Comparison of ENCODE assay signal across 18 cellular contexts in the genomic region with DNA sequence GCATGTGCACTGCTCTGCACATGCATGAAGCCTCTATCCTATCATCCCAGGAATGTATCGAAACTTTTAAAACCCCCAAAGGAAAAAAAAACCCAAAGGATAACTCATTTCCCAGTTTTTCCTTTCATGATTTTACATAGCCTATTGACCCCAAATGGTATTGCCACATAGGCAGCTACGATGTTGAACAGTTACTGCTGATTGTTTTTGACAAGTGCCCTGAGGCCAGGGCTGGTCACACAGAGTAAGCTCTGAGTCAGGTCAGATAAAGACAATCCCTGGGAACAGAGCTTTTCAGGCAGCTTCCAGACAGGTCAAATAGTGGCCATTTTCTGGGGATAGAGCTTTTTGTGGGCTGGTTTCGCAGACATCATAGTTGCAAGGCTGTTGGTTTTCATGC. TPM values are rescaled to one million over a fixed set of nuclear protein-coding genes. Genes with fewer than 3 reads are reported as not detected.
"Had no signal": no experiment of that assay in that cellular context is flagged by ENCODE, and none has a peak within 500 bp of the region (broad histone marks: within the 10 kb centered on the region; RNA-seq: fewer than 3 reads in every experiment).

No MANE protein-coding gene starts in this region.

- H3K4me3 Mint-ChIP-seq: activated naive CD8-positive, alpha-beta T cell treated with anti-CD3 and anti-CD28 coated beads for 36 hours; mesothelial cell of epicardium; neural crest cell; stimulated activated naive CD8-positive, alpha-beta T cell treated with anti-CD3 and anti-CD28 coated beads, Interleukin-15, amount 100 ng/mL, for 72 hours had no signal

- H3K27ac Mint-ChIP-seq: activated naive CD8-positive, alpha-beta T cell treated with anti-CD3 and anti-CD28 coated beads for 36 hours; mesothelial cell of epicardium; stimulated activated naive CD8-positive, alpha-beta T cell treated with anti-CD3 and anti-CD28 coated beads, Interleukin-15, amount 100 ng/mL, for 72 hours had no signal

- H3K4me3 ChIP-seq: ascending aorta, thoracic aorta had no signal

- DNase-seq: activated CD4-positive, alpha-beta T cell treated with anti-CD3 and anti-CD28 coated beads, Interleukin-2, amount 50 U/mL, for 1 hour; activated CD4-positive, CD25-positive, alpha-beta regulatory T cell; activated gamma-delta T cell; activated naive CD8-positive, alpha-beta T cell treated with anti-CD3 and anti-CD28 coated beads for 36 hours; activated T-cell treated with anti-CD3 and anti-CD28 coated beads, Interleukin-2, amount 50 U/mL, for 48 hours; effector CD4-positive, alpha-beta T cell; stimulated activated CD4-positive, alpha-beta T cell treated with anti-CD3 and anti-CD28 coated beads, Interleukin-4, amount 100 ng/mL, for 24 hours; stimulated activated naive CD8-positive, alpha-beta T cell treated with anti-CD3 and anti-CD28 coated beads, Interleukin-15, amount 100 ng/mL, for 72 hours had no signal

- H3K36me3 Mint-ChIP-seq: activated naive CD8-positive, alpha-beta T cell treated with anti-CD3 and anti-CD28 coated beads for 36 hours; mesothelial cell of epicardium had no signal

- H3K4me1 Mint-ChIP-seq: neural crest cell; stimulated activated naive CD8-positive, alpha-beta T cell treated with anti-CD3 and anti-CD28 coated beads, Interleukin-15, amount 100 ng/mL, for 72 hours had no signal

- H3K27me3 ChIP-seq: ascending aorta had no signal

- ATAC-seq: stimulated activated naive CD8-positive, alpha-beta T cell treated with anti-CD3 and anti-CD28 coated beads, Interleukin-15, amount 100 ng/mL, for 72 hours had no signal

- H3K36me3 ChIP-seq: ascending aorta, thoracic aorta had no signal

- H3K4me1 ChIP-seq: ascending aorta had no signal

- H3K27ac ChIP-seq: ascending aorta, epithelial cell of prostate, thoracic aorta had no signal

RNA-seq across cellular contexts. Expression of gene MYL10, which starts 52.1 kb away (rescaled TPM):
- total RNA-seq: activated naive CD8-positive, alpha-beta T cell treated with anti-CD3 and anti-CD28 coated beads for 36 hours; ascending aorta; kidney epithelial cell; liver; mesothelial cell of epicardium; myocyte; neural crest cell; osteocyte; T-helper 2 cell treated with Interferon-gamma antibody and Interleukin-4, amounts not matched to agents 100 ng/mL and 5 ng/mL, for 36 hours; thoracic aorta had no signal
- polyA plus RNA-seq: liver had no signal
